In genomic region chr2:190318514-190318913, GRCh38 we compare ENCODE assay signal across 8 cellular contexts. TPM values are rescaled to one million over a fixed set of nuclear protein-coding genes. Genes with fewer than 3 reads are reported as not detected.
DNase-seq lines count a peak whose midpoint lies in the region; ATAC-seq and TF ChIP-seq lines count a peak whose summit lies in the region.

No MANE protein-coding gene starts in this region.

- H3K23me2 ChIP-seq in H9 (ENCODE audit: insufficient read length, low read depth, low read length, poor library complexity, severe bottlenecking): peaks cover 5% of the 10 kb centered on the region

- H3K4me2 ChIP-seq in H9 (ENCODE audit: insufficient read depth, insufficient read length, low read length): peak overlapping the region; percentile 76
- peak overlapping the region; percentile 87 for H3K4me2 ChIP-seq in hepatocyte
- H3K4me2 ChIP-seq in smooth muscle cell: peak overlapping the region; percentile 91

- H3K56ac ChIP-seq in H9 (ENCODE audit: insufficient read length, low read depth, low read length): no peak overlapping the region

- intact Hi-C loops in activated CD4-positive, alpha-beta memory T cell treated with anti-CD3 and anti-CD28 coated beads for 36 hours (cut with micrococcal nuclease): no loop called here
- intact Hi-C loops in CD14-positive monocyte (cut with micrococcal nuclease): no loop called here

- H3K27me3 ChIP-seq in H9 (ENCODE audit: insufficient read depth, low read length) (no peaks in the 10 kb centered on the region), hepatocyte (no peaks in the 10 kb centered on the region), smooth muscle cell (ENCODE audit: low read depth) (no peaks in the 10 kb centered on the region)

- H3K23ac ChIP-seq in H9 (ENCODE audit: insufficient read length, low read depth, low read length): no peak overlapping the region

- no peak overlapping the region for H3K27ac ChIP-seq in H9 (ENCODE audit: insufficient read length, low read depth, low read length)
- H3K27ac ChIP-seq in hepatocyte: peak overlapping the region; percentile 67
- H3K27ac ChIP-seq in smooth muscle cell (ENCODE audit: low read depth): peak overlapping the region; percentile 5

- H3K36me3 ChIP-seq in hepatocyte (replicated peaks; ENCODE audit: insufficient read depth, low read depth) (no peaks in the 10 kb centered on the region), smooth muscle cell (ENCODE audit: low read depth) (no peaks in the 10 kb centered on the region)

- H3K14ac ChIP-seq in H9 (ENCODE audit: insufficient read depth, low read length): no peak overlapping the region

- H3K79me2 ChIP-seq in H9 (ENCODE audit: insufficient read depth, low read length) (no peaks in the 10 kb centered on the region; the same call in 1 of the 2 replicates), hepatocyte (peaks cover 49% of the 10 kb centered on the region), smooth muscle cell (ENCODE audit: low read depth) (peaks cover 16% of the 10 kb centered on the region)

- TF ChIP-seq CTCF in H9 (conservative IDR thresholded peaks at IDR 0.05): no peak
- no peak for TF ChIP-seq CTCF in hepatocyte (IDR thresholded peaks at IDR 0.05; ENCODE audit: poor library complexity)
- TF ChIP-seq CTCF in smooth muscle cell (IDR thresholded peaks at IDR 0.05; ENCODE audit: borderline replicate concordance, insufficient read depth, poor library complexity, severe bottlenecking): no peak
- no peak for TF ChIP-seq CTCF in CD14-positive monocyte (IDR thresholded peaks at IDR 0.05)

- no peaks in the 10 kb centered on the region for H3K9me3 Mint-ChIP-seq in H9
- no peaks in the 10 kb centered on the region for H3K9me3 Mint-ChIP-seq in activated CD4-positive, alpha-beta memory T cell treated with anti-CD3 and anti-CD28 coated beads for 36 hours
- H3K9me3 Mint-ChIP-seq in CD14-positive monocyte: no peaks in the 10 kb centered on the region

- no peak overlapping the region for H3K18ac ChIP-seq in H9 (ENCODE audit: insufficient read length, low read depth, low read length)

- no peak overlapping the region for H2BK120ac ChIP-seq in H9 (ENCODE audit: low read depth, low read length, poor library complexity, severe bottlenecking)

- H3K36me3 Mint-ChIP-seq in H9 (ENCODE audit: insufficient read depth in 1 of 3, low read depth in 3 of 3) (peaks cover 0 to 5% (median 3%) of the 10 kb centered on the region in 3 experiments; a peak in 2 of 7 replicates), CD14-positive monocyte (no peaks in the 10 kb centered on the region)
- peaks cover 4% of the 10 kb centered on the region for H3K36me3 Mint-ChIP-seq in activated CD4-positive, alpha-beta memory T cell treated with anti-CD3 and anti-CD28 coated beads for 36 hours

- H3K27ac Mint-ChIP-seq in H9 (no peak overlapping the region), CD14-positive monocyte (no peak overlapping the region)
- no peak overlapping the region for H3K27ac Mint-ChIP-seq in activated CD4-positive, alpha-beta memory T cell treated with anti-CD3 and anti-CD28 coated beads for 36 hours

- no peak overlapping the region for H3K4ac ChIP-seq in H9 (ENCODE audit: low read depth, low read length)

- no peak overlapping the region for H3T11ph ChIP-seq in H9 (ENCODE audit: low read length)

- no peaks in the 10 kb centered on the region for H3K4me1 ChIP-seq in H9 (ENCODE audit: insufficient read depth, low read length)
- peaks cover 9% of the 10 kb centered on the region for H3K4me1 ChIP-seq in hepatocyte (ENCODE audit: insufficient read depth)
- H3K4me1 ChIP-seq in smooth muscle cell (ENCODE audit: low read depth): peaks cover 6% of the 10 kb centered on the region

- no peak overlapping the region for H4K91ac ChIP-seq in H9 (ENCODE audit: insufficient read length, low read depth, low read length)

- H4K20me1 ChIP-seq in H9 (ENCODE audit: control insufficient read depth, insufficient read depth, insufficient read length) (no peaks in the 10 kb centered on the region), hepatocyte (ENCODE audit: insufficient read depth, poor library complexity, severe bottlenecking) (no peaks in the 10 kb centered on the region), smooth muscle cell (ENCODE audit: low read depth) (peaks cover 4% of the 10 kb centered on the region)

- no peak overlapping the region for H2AK5ac ChIP-seq in H9 (ENCODE audit: insufficient read length, low read length)

- CTCF ChIA-PET in activated CD4-positive, alpha-beta memory T cell treated with anti-CD3 and anti-CD28 coated beads for 36 hours (lab: Charles Lee): interaction anchor here (0.7 to 1.1 kb wide), 2 partner anchors 26 to 462 kb away, joined by 3 to 9 read pairs; no protein-coding TSS in a partner anchor

- POLR2A ChIA-PET in activated CD4-positive, alpha-beta memory T cell treated with anti-CD3 and anti-CD28 coated beads for 36 hours (lab: Charles Lee): interaction anchor here (1.3 to 3.6 kb wide), 3 partner anchors 12 to 561 kb away, joined by 3 to 22 read pairs (median 3); partner anchors contain the start of gene INPP1

- H2BK12ac ChIP-seq in H9 (ENCODE audit: insufficient read length, low read depth, low read length): no peak overlapping the region

- H3K4me3 Mint-ChIP-seq in H9: peak overlapping the region; percentile 94
- H3K4me3 Mint-ChIP-seq in activated CD4-positive, alpha-beta memory T cell treated with anti-CD3 and anti-CD28 coated beads for 36 hours: peak overlapping the region; percentile 87
- H3K4me3 Mint-ChIP-seq in CD14-positive monocyte: no peak overlapping the region

- H3K4me3 ChIP-seq in hepatocyte: peak overlapping the region; percentile 58
- H3K4me3 ChIP-seq in smooth muscle cell: peak overlapping the region; percentile 68

- no peak overlapping the region for H2BK20ac ChIP-seq in H9 (ENCODE audit: low read depth, low read length, poor library complexity, severe bottlenecking)

- no peak for DNase-seq in H9
- no peak for DNase-seq in activated CD4-positive, alpha-beta memory T cell treated with anti-CD3 and anti-CD28 coated beads for 36 hours
- DNase-seq in hepatocyte (ENCODE audit: low spot score): no peak
- no peak for DNase-seq in smooth muscle cell (lab: John Stamatoyannopoulos, UW; ENCODE audit: unreplicated experiment)
- no peak for DNase-seq in CD14-positive monocyte (ENCODE audit: low spot score)
- no peak for DNase-seq in 8988T

- no peaks in the 10 kb centered on the region for H3K27me3 Mint-ChIP-seq in H9 (ENCODE audit: low read depth)
- no peaks in the 10 kb centered on the region for H3K27me3 Mint-ChIP-seq in activated CD4-positive, alpha-beta memory T cell treated with anti-CD3 and anti-CD28 coated beads for 36 hours
- H3K27me3 Mint-ChIP-seq in CD14-positive monocyte (ENCODE audit: low read depth in 3 of 3): peaks cover 0 to 1% (median under 1%) of the 10 kb centered on the region in 3 donors

- H2AFZ ChIP-seq in H9 (ENCODE audit: low read length): no peak overlapping the region
- peak overlapping the region; percentile 74 for H2AFZ ChIP-seq in hepatocyte
- H2AFZ ChIP-seq in smooth muscle cell (ENCODE audit: low read depth): peak overlapping the region; percentile 88

- no peak for ATAC-seq in GM19023 (IDR thresholded peaks at IDR 0.05; ENCODE audit: unreplicated experiment)
- ATAC-seq in GM21367 (IDR thresholded peaks at IDR 0.05; ENCODE audit: unreplicated experiment): no peak

- H3K9ac ChIP-seq in H9 (ENCODE audit: extremely low read depth, insufficient read length, low read length) (no peak overlapping the region), smooth muscle cell (ENCODE audit: low read depth) (peak overlapping the region; percentile 76)

- H3F3A ChIP-seq in smooth muscle cell (ENCODE audit: low read depth): peaks cover 11% of the 10 kb centered on the region

- no CpG with 5 or more reads among the region's 4 CpGs for WGBS in H9 (ENCODE audit: extremely low coverage, insufficient read length, low lambda C conversion rate)
- WGBS in hepatocyte (ENCODE audit: low lambda C conversion rate, missing lambda C conversion rate): 59% methylated on average over 4 of the region's 4 CpGs
- WGBS in smooth muscle cell (ENCODE audit: low lambda C conversion rate): 77% methylated on average over 4 of the region's 4 CpGs

- H2BK15ac ChIP-seq in H9 (ENCODE audit: low read depth, low read length): no peak overlapping the region

- H3K4me1 Mint-ChIP-seq in H9 (peaks cover 11% of the 10 kb centered on the region in 2 experiments), CD14-positive monocyte (peaks cover 24% of the 10 kb centered on the region)
- peaks cover 55% of the 10 kb centered on the region for H3K4me1 Mint-ChIP-seq in activated CD4-positive, alpha-beta memory T cell treated with anti-CD3 and anti-CD28 coated beads for 36 hours (ENCODE audit: low read depth)

- H4K5ac ChIP-seq in H9 (ENCODE audit: insufficient read length, low read depth, low read length): no peak overlapping the region

- H3K9me2 ChIP-seq in hepatocyte (replicated peaks; ENCODE audit: insufficient read depth): no peaks in the 10 kb centered on the region

- H4K8ac ChIP-seq in H9 (replicated peaks; ENCODE audit: insufficient read length, low read depth, low read length): no peak overlapping the region

- H3K9me3 ChIP-seq in H9 (ENCODE audit: control insufficient read depth, low read depth, low read length) (no peaks in the 10 kb centered on the region), hepatocyte (ENCODE audit: low read depth) (no peaks in the 10 kb centered on the region), smooth muscle cell (replicated peaks; ENCODE audit: low read depth) (no peaks in the 10 kb centered on the region)

- no peak overlapping the region for H2BK5ac ChIP-seq in H9 (ENCODE audit: insufficient read length, low read length)

- H3K79me1 ChIP-seq in H9 (ENCODE audit: insufficient read depth, low read depth, low read length, poor library complexity, severe bottlenecking): peaks cover 5% of the 10 kb centered on the region

RNA-seq across cellular contexts. Expression of gene HIBCH, which starts 1.1 kb away (rescaled TPM):
- total RNA-seq in H9 (2021) (25.5 and 28.0 TPM in 2 replicates), hepatocyte (30.9 and 34.6 TPM in 2 replicates), smooth muscle cell (15.1 and 16.6 TPM in 2 replicates)
- 10 to 100 TPM; 33.9 to 37.8 TPM for total RNA-seq in activated CD4-positive, alpha-beta memory T cell treated with anti-CD3 and anti-CD28 coated beads for 36 hours
- polyA plus RNA-seq in hepatocyte (55.9 and 57.0 TPM in 2 replicates), smooth muscle cell (18.1 and 31.9 TPM in 2 replicates), CD14-positive monocyte (1 to 10 TPM; 7.3 to 8.2 TPM)

RNA-seq across cellular contexts. Expression of gene INPP1, which starts 24.9 kb away (rescaled TPM):
- total RNA-seq in H9 (2021) (3.0 and 4.3 TPM in 2 replicates), hepatocyte (11.1 and 13.0 TPM in 2 replicates), smooth muscle cell (4.5 and 11.3 TPM in 2 replicates)
- 10 to 100 TPM; 15.8 to 16.3 TPM for total RNA-seq in activated CD4-positive, alpha-beta memory T cell treated with anti-CD3 and anti-CD28 coated beads for 36 hours
- polyA plus RNA-seq in hepatocyte (16.1 and 18.6 TPM in 2 replicates), smooth muscle cell (12.5 and 14.3 TPM in 2 replicates), CD14-positive monocyte (10 to 100 TPM; 13.3 to 17.8 TPM)

Comparison
In these comparisons a context has a peak if more than half of its experiments do, and no peak if none do; other contexts are left out.
1. H3K4me3 Mint-ChIP-seq: peak in H9 (2 of 2) and activated CD4-positive, alpha-beta memory T cell treated with anti-CD3 and anti-CD28 coated beads for 36 hours (single experiment); none in CD14-positive monocyte (0 of 2).
2. Peak in every context shown above with its lines, with median percentiles within 50 percentile points of each other: H3K4me2 ChIP-seq.